ENCODE assay signal across 1 cellular context in the genomic region with DNA sequence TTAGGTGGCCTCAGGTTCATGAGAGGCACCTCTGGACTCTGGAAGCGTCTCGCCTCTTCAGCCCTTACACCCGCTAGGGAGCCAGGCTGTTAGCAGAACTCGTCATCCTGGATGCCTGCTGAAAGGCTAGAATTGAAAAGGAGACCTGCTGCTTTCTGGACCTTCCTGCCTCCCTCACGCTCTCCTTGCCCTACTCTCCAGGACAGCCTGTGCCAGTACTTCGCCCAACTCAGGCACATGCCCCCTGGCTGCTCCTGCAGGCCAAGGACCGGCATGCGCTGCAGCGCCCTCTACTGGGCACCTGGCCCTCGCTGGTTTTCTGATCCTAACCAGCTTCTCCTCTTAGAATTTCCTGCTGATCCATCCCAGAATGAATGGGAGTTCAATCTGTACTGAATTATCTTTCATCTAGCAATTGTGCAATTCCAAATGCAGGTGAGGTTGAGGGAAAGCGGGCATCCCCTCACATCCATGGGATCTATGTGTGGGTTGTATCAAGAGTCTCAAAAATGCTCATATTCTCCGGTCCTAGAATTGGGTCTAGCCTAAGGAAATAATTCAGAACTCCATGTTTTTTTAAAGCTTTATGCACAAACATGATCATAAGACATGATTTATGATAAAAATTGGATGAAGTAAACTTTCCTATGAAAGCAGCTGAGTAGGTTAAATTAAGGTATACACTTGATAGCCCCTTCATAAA.
TF ChIP-seq lines count a peak whose summit lies in the region.

No MANE protein-coding gene starts in this region.

TF ChIP-seq in HepG2, 621 proteins besides CTCF, POLR2A, EP300 and RAD21 (continued from another document and continues in another):
- TF ChIP-seq, protein P1, sequence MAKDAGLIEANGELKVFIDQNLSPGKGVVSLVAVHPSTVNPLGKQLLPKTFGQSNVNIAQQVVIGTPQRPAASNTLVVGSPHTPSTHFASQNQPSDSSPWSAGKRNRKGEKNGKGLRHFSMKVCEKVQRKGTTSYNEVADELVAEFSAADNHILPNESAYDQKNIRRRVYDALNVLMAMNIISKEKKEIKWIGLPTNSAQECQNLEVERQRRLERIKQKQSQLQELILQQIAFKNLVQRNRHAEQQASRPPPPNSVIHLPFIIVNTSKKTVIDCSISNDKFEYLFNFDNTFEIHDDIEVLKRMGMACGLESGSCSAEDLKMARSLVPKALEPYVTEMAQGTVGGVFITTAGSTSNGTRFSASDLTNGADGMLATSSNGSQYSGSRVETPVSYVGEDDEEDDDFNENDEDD (CRISPR knock-in tag; IDR thresholded peaks at IDR 0.05; ENCODE audit: borderline replicate concordance): peak; percentile 81; the same call in 1 of the 2 replicates
- no peak for TF ChIP-seq ZNF558 (CRISPR knock-in tag; IDR thresholded peaks at IDR 0.05; ENCODE audit: borderline replicate concordance)
- TF ChIP-seq ZNF83 (CRISPR knock-in tag; IDR thresholded peaks at IDR 0.05; ENCODE audit: borderline replicate concordance): peak; percentile 83; the same call in 1 of the 2 replicates
- TF ChIP-seq ERF (CRISPR knock-in tag; IDR thresholded peaks at IDR 0.05): peak; percentile 54; the same call in 1 of the 2 replicates
- TF ChIP-seq, protein P2, sequence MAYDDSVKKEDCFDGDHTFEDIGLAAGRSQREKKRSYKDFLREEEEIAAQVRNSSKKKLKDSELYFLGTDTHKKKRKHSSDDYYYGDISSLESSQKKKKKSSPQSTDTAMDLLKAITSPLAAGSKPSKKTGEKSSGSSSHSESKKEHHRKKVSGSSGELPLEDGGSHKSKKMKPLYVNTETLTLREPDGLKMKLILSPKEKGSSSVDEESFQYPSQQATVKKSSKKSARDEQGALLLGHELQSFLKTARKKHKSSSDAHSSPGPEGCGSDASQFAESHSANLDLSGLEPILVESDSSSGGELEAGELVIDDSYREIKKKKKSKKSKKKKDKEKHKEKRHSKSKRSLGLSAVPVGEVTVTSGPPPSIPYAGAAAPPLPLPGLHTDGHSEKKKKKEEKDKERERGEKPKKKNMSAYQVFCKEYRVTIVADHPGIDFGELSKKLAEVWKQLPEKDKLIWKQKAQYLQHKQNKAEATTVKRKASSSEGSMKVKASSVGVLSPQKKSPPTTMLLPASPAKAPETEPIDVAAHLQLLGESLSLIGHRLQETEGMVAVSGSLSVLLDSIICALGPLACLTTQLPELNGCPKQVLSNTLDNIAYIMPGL (CRISPR knock-in tag; IDR thresholded peaks at IDR 0.05; ENCODE audit: borderline replicate concordance in 1 of 2, low read depth in 1 of 2): peak; percentile 50 to 94; a peak in 2 of 4 replicates
- peak; percentile 77 for TF ChIP-seq ZFX (CRISPR knock-in tag; IDR thresholded peaks at IDR 0.05; ENCODE audit: low read depth)
- no peak for TF ChIP-seq MEIS2 (CRISPR knock-in tag; IDR thresholded peaks at IDR 0.05)
- TF ChIP-seq, protein P3, sequence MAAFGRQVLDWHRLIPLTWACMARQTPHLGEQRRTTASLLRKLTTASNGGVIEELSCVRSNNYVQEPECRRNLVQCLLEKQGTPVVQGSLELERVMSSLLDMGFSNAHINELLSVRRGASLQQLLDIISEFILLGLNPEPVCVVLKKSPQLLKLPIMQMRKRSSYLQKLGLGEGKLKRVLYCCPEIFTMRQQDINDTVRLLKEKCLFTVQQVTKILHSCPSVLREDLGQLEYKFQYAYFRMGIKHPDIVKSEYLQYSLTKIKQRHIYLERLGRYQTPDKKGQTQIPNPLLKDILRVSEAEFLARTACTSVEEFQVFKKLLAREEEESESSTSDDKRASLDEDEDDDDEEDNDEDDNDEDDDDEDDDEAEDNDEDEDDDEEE (CRISPR knock-in tag; IDR thresholded peaks at IDR 0.05): peak; percentile 74; the same call in 1 of the 2 replicates
- TF ChIP-seq, protein P4, sequence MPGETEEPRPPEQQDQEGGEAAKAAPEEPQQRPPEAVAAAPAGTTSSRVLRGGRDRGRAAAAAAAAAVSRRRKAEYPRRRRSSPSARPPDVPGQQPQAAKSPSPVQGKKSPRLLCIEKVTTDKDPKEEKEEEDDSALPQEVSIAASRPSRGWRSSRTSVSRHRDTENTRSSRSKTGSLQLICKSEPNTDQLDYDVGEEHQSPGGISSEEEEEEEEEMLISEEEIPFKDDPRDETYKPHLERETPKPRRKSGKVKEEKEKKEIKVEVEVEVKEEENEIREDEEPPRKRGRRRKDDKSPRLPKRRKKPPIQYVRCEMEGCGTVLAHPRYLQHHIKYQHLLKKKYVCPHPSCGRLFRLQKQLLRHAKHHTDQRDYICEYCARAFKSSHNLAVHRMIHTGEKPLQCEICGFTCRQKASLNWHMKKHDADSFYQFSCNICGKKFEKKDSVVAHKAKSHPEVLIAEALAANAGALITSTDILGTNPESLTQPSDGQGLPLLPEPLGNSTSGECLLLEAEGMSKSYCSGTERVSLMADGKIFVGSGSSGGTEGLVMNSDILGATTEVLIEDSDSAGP (CRISPR knock-in tag; IDR thresholded peaks at IDR 0.05; ENCODE audit: borderline replicate concordance): peak; percentile 50
- 0 out of 2 replicates have a peak, but pooled peaks have one; percentile 18 for TF ChIP-seq GABPB1 (CRISPR knock-in tag; IDR thresholded peaks at IDR 0.05)
- TF ChIP-seq HES4 (CRISPR knock-in tag; IDR thresholded peaks at IDR 0.05; ENCODE audit: borderline replicate concordance): 0 out of 2 replicates have a peak, but pooled peaks have one; percentile 38
- TF ChIP-seq RXRA (CRISPR knock-in tag; IDR thresholded peaks at IDR 0.05): peak; percentile 35; the same call in 1 of the 2 replicates
- TF ChIP-seq, protein P5, sequence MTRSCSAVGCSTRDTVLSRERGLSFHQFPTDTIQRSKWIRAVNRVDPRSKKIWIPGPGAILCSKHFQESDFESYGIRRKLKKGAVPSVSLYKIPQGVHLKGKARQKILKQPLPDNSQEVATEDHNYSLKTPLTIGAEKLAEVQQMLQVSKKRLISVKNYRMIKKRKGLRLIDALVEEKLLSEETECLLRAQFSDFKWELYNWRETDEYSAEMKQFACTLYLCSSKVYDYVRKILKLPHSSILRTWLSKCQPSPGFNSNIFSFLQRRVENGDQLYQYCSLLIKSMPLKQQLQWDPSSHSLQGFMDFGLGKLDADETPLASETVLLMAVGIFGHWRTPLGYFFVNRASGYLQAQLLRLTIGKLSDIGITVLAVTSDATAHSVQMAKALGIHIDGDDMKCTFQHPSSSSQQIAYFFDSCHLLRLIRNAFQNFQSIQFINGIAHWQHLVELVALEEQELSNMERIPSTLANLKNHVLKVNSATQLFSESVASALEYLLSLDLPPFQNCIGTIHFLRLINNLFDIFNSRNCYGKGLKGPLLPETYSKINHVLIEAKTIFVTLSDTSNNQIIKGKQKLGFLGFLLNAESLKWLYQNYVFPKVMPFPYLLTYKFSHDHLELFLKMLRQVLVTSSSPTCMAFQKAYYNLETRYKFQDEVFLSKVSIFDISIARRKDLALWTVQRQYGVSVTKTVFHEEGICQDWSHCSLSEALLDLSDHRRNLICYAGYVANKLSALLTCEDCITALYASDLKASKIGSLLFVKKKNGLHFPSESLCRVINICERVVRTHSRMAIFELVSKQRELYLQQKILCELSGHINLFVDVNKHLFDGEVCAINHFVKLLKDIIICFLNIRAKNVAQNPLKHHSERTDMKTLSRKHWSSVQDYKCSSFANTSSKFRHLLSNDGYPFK (CRISPR knock-in tag; IDR thresholded peaks at IDR 0.05; ENCODE audit: borderline replicate concordance): 0 out of 2 replicates have a peak, but pooled peaks have one; percentile 21
- TF ChIP-seq HNRNPL (IDR thresholded peaks at IDR 0.05; ENCODE audit: low read depth, low read length): peak; percentile 92; the same call in 1 of the 2 replicates
- TF ChIP-seq, protein P6, sequence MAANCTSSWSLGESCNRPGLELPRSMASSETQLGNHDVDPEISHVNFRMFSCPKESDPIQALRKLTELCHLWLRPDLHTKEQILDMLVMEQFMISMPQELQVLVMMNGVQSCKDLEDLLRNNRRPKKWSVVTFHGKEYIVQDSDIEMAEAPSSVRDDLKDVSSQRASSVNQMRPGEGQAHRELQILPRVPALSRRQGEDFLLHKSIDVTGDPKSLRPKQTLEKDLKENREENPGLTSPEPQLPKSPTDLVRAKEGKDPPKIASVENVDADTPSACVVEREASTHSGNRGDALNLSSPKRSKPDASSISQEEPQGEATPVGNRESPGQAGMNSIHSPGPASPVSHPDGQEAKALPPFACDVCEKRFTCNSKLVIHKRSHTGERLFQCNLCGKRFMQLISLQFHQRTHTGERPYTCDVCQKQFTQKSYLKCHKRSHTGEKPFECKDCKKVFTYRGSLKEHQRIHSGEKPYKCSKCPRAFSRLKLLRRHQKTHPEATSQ (CRISPR knock-in tag; IDR thresholded peaks at IDR 0.05; ENCODE audit: borderline replicate concordance): peak; percentile 69; the same call in 1 of the 2 replicates
- TF ChIP-seq ZMYM2 (CRISPR knock-in tag; IDR thresholded peaks at IDR 0.05): peak; percentile 25; the same call in 1 of the 2 replicates
- TF ChIP-seq ZNF839 (CRISPR knock-in tag; IDR thresholded peaks at IDR 0.05; ENCODE audit: borderline replicate concordance): peak; percentile 50; the same call in 1 of the 2 replicates
- TF ChIP-seq, protein P7, sequence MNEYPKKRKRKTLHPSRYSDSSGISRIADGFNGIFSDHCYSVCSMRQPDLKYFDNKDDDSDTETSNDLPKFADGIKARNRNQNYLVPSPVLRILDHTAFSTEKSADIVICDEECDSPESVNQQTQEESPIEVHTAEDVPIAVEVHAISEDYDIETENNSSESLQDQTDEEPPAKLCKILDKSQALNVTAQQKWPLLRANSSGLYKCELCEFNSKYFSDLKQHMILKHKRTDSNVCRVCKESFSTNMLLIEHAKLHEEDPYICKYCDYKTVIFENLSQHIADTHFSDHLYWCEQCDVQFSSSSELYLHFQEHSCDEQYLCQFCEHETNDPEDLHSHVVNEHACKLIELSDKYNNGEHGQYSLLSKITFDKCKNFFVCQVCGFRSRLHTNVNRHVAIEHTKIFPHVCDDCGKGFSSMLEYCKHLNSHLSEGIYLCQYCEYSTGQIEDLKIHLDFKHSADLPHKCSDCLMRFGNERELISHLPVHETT (CRISPR knock-in tag; conservative IDR thresholded peaks at IDR 0.05): 0 out of 2 replicates have a peak, but pooled peaks have one; percentile 39
- TF ChIP-seq AHR (CRISPR knock-in tag; IDR thresholded peaks at IDR 0.05): peak; percentile 40; the same call in 1 of the 2 replicates
- TF ChIP-seq GATAD2A (CRISPR knock-in tag; IDR thresholded peaks at IDR 0.05): peak; percentile 43; the same call in 1 of the 2 replicates
- TF ChIP-seq ZBTB38 (CRISPR knock-in tag; IDR thresholded peaks at IDR 0.05): peak; percentile 63; the same call in 1 of the 2 replicates
- no peak for TF ChIP-seq ZNF282 (IDR thresholded peaks at IDR 0.05; ENCODE audit: partially characterized antibody)
- peak; percentile 45; the same call in 1 of the 2 replicates for TF ChIP-seq ZNF317 (CRISPR knock-in tag; IDR thresholded peaks at IDR 0.05)
- no peak for TF ChIP-seq ZNF552 (CRISPR knock-in tag; IDR thresholded peaks at IDR 0.05; ENCODE audit: borderline replicate concordance)
- TF ChIP-seq ZNF598 (CRISPR knock-in tag; IDR thresholded peaks at IDR 0.05; ENCODE audit: borderline replicate concordance): peak; percentile 81; the same call in 1 of the 2 replicates
- no peak for TF ChIP-seq ZNF263 (CRISPR knock-in tag; IDR thresholded peaks at IDR 0.05)
- TF ChIP-seq, protein P8, sequence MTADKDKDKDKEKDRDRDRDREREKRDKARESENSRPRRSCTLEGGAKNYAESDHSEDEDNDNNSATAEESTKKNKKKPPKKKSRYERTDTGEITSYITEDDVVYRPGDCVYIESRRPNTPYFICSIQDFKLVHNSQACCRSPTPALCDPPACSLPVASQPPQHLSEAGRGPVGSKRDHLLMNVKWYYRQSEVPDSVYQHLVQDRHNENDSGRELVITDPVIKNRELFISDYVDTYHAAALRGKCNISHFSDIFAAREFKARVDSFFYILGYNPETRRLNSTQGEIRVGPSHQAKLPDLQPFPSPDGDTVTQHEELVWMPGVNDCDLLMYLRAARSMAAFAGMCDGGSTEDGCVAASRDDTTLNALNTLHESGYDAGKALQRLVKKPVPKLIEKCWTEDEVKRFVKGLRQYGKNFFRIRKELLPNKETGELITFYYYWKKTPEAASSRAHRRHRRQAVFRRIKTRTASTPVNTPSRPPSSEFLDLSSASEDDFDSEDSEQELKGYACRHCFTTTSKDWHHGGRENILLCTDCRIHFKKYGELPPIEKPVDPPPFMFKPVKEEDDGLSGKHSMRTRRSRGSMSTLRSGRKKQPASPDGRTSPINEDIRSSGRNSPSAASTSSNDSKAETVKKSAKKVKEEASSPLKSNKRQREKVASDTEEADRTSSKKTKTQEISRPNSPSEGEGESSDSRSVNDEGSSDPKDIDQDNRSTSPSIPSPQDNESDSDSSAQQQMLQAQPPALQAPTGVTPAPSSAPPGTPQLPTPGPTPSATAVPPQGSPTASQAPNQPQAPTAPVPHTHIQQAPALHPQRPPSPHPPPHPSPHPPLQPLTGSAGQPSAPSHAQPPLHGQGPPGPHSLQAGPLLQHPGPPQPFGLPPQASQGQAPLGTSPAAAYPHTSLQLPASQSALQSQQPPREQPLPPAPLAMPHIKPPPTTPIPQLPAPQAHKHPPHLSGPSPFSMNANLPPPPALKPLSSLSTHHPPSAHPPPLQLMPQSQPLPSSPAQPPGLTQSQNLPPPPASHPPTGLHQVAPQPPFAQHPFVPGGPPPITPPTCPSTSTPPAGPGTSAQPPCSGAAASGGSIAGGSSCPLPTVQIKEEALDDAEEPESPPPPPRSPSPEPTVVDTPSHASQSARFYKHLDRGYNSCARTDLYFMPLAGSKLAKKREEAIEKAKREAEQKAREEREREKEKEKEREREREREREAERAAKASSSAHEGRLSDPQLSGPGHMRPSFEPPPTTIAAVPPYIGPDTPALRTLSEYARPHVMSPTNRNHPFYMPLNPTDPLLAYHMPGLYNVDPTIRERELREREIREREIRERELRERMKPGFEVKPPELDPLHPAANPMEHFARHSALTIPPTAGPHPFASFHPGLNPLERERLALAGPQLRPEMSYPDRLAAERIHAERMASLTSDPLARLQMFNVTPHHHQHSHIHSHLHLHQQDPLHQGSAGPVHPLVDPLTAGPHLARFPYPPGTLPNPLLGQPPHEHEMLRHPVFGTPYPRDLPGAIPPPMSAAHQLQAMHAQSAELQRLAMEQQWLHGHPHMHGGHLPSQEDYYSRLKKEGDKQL (CRISPR knock-in tag; IDR thresholded peaks at IDR 0.05; ENCODE audit: low read depth): no peak; the same call in 1 of the 2 replicates
- no peak for TF ChIP-seq NFE2 (CRISPR knock-in tag; IDR thresholded peaks at IDR 0.05)
- TF ChIP-seq NFKB2 (CRISPR knock-in tag; IDR thresholded peaks at IDR 0.05; ENCODE audit: borderline replicate concordance): peak; percentile 63; the same call in 1 of the 2 replicates
- no peak for TF ChIP-seq KAT8 (CRISPR knock-in tag; IDR thresholded peaks at IDR 0.05)
- TF ChIP-seq FOXA3 (CRISPR knock-in tag; IDR thresholded peaks at IDR 0.05): peak; percentile 26; the same call in 1 of the 2 replicates
- 0 out of 2 replicates have a peak, but pooled peaks have one; percentile 27 for TF ChIP-seq ZFP90 (CRISPR knock-in tag; IDR thresholded peaks at IDR 0.05; ENCODE audit: borderline replicate concordance)
- TF ChIP-seq ZNF432 (CRISPR knock-in tag; IDR thresholded peaks at IDR 0.05; ENCODE audit: borderline replicate concordance): no peak
- TF ChIP-seq ZNF350 (CRISPR knock-in tag; IDR thresholded peaks at IDR 0.05; ENCODE audit: borderline replicate concordance, low read depth): peak; percentile 48; the same call in 1 of the 2 replicates
- TF ChIP-seq MYC (CRISPR knock-in tag; IDR thresholded peaks at IDR 0.05; ENCODE audit: borderline replicate concordance): peak; percentile 54
- TF ChIP-seq ELF3 (CRISPR knock-in tag; IDR thresholded peaks at IDR 0.05): 0 out of 2 replicates have a peak, but pooled peaks have one; percentile 44
- TF ChIP-seq IRX3 (CRISPR knock-in tag; IDR thresholded peaks at IDR 0.05; ENCODE audit: borderline replicate concordance, low read depth): no peak
- peak; percentile 22; the same call in 1 of the 2 replicates for TF ChIP-seq ZSCAN25 (CRISPR knock-in tag; IDR thresholded peaks at IDR 0.05)
- no peak for TF ChIP-seq ZNF777 (CRISPR knock-in tag; IDR thresholded peaks at IDR 0.05)
- TF ChIP-seq HIVEP1 (CRISPR knock-in tag; IDR thresholded peaks at IDR 0.05): 0 out of 2 replicates have a peak, but pooled peaks have one; percentile 40
- no peak for TF ChIP-seq DPF2 (CRISPR knock-in tag; IDR thresholded peaks at IDR 0.05; ENCODE audit: borderline replicate concordance, low read depth)
- no peak for TF ChIP-seq PHF20 (CRISPR knock-in tag; IDR thresholded peaks at IDR 0.05)
